8 cellular contexts compared by ENCODE assay signal in the genomic region with DNA sequence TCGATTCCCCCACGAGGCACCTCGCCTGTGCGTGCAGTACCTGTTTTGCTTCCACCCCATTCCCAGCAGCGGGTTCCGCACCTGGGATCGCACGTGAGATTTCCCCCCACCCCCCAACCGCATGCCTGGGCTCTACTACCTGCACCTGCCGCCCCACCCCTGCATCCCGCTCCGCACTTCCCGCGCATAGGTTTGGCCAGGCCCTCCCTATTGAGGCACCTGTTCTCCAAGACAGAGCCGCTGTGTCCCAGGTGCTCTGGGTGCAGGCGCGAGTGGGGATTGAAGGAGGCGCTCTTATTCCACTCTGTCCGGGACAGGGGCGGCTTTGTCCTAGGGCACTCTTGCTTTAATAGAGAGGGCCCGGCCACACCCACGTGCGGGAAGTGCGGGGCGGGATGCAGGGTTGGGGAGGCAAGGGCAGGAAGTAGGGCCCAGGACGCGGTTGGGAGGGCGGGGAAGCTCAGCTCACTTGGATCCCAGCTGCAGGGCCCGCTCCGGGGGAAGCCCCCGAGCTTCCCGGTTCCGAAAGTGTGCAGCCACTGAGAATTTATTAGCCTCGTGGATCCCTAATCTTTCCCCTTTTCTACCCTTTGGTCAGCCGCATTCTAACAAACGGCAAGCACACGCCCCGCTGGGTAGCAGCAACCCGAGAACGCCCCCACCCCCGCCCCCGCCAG. TPM values are rescaled to one million over a fixed set of nuclear protein-coding genes. Genes with fewer than 3 reads are reported as not detected.
DNase-seq lines count a peak whose midpoint lies in the region; ATAC-seq lines count a peak whose summit lies in the region.

No MANE protein-coding gene starts in this region.

- H3K4me3 Mint-ChIP-seq in activated naive CD8-positive, alpha-beta T cell treated with anti-CD3 and anti-CD28 coated beads for 36 hours = peak overlapping the region; percentile 71

- H3K4me1 Mint-ChIP-seq in activated naive CD8-positive, alpha-beta T cell treated with anti-CD3 and anti-CD28 coated beads for 36 hours = peaks cover 2% of the 10 kb centered on the region

- no CpG with 5 or more reads among the region's 42 CpGs for WGBS in iPS DF 6.9 (ENCODE audit: insufficient coverage, insufficient read length)

- H3K4me3 ChIP-seq in iPS DF 6.9 (ENCODE audit: low read length) (peak overlapping the region; percentile 65; the same call in 1 of the 2 replicates), skeletal muscle tissue (ENCODE audit: low read length in 3 of 3) (peak overlapping the region; percentile 65 to 84 (median 69))

- peak overlapping the region in 2 of 3 donors; percentile 47 to 81 for H3K9ac ChIP-seq in skeletal muscle tissue (ENCODE audit: low read depth in 1 of 3, low read length in 3 of 3)

- no peaks in the 10 kb centered on the region for H3K36me3 Mint-ChIP-seq in activated naive CD8-positive, alpha-beta T cell treated with anti-CD3 and anti-CD28 coated beads for 36 hours

- no peaks in the 10 kb centered on the region for H3K9me3 ChIP-seq in iPS DF 6.9 (ENCODE audit: control insufficient read depth, insufficient read depth, low read length)
- no peaks in the 10 kb centered on the region for H3K9me3 ChIP-seq in skeletal muscle tissue (ENCODE audit: control insufficient read depth in 3 of 3, low read length in 3 of 3)

- no peak overlapping the region for H3K27ac Mint-ChIP-seq in activated naive CD8-positive, alpha-beta T cell treated with anti-CD3 and anti-CD28 coated beads for 36 hours

- H3K36me3 ChIP-seq in iPS DF 6.9 (ENCODE audit: control insufficient read depth, insufficient read depth, low read length) = no peaks in the 10 kb centered on the region
- H3K36me3 ChIP-seq in skeletal muscle tissue (ENCODE audit: control insufficient read depth in 3 of 3, insufficient read depth in 3 of 3, low read length in 3 of 3) = no peaks in the 10 kb centered on the region

- peaks cover 8% of the 10 kb centered on the region for H3K4me1 ChIP-seq in iPS DF 6.9 (ENCODE audit: control insufficient read depth, insufficient read depth, low read length)
- H3K4me1 ChIP-seq in skeletal muscle tissue (ENCODE audit: control insufficient read depth in 3 of 3, insufficient read depth in 3 of 3, low read length in 3 of 3) = peaks cover 10 to 18% (median 15%) of the 10 kb centered on the region in 3 donors

- no peaks in the 10 kb centered on the region for H3K9me3 Mint-ChIP-seq in activated naive CD8-positive, alpha-beta T cell treated with anti-CD3 and anti-CD28 coated beads for 36 hours

- H3K27ac ChIP-seq in iPS DF 6.9 (ENCODE audit: low read length) = no peak overlapping the region
- H3K27ac ChIP-seq in skeletal muscle tissue (ENCODE audit: low read depth, low read length) = no peak overlapping the region

- DNase-seq in Daoy (ENCODE audit: low read depth) (peak; percentile 41), HuH-7 (ENCODE audit: low spot score) (peak; percentile 65), iPS DF 6.9 (ENCODE audit: low read depth, low spot score) (no peak), NCI-H2171 (lab: John Stamatoyannopoulos, UW) (no peak), NCI-H345 treated with DMSO at 0.1 percent for 48 hours (lab: John Stamatoyannopoulos, UW; ENCODE audit: unreplicated experiment) (no peak)
- peak; percentile 14 for DNase-seq in activated naive CD8-positive, alpha-beta T cell treated with anti-CD3 and anti-CD28 coated beads for 36 hours

- H3K27me3 ChIP-seq in iPS DF 6.9 (ENCODE audit: control insufficient read depth, insufficient read depth, low read length) = peaks cover 9% of the 10 kb centered on the region; the same call in 1 of the 2 replicates
- H3K27me3 ChIP-seq in skeletal muscle tissue (ENCODE audit: control insufficient read depth in 3 of 3, insufficient read depth in 3 of 3, low read length in 3 of 3) = peaks cover 2 to 39% (median 6%) of the 10 kb centered on the region in 3 donors

- no peak for ATAC-seq in HG03439 (IDR thresholded peaks at IDR 0.05; ENCODE audit: unreplicated experiment)

- peaks cover 24% of the 10 kb centered on the region for H3K27me3 Mint-ChIP-seq in activated naive CD8-positive, alpha-beta T cell treated with anti-CD3 and anti-CD28 coated beads for 36 hours

RNA-seq across cellular contexts. Expression of gene MOCOS, which starts 0.7 kb away (rescaled TPM):
- total RNA-seq in Daoy (2014; rRNA removed; shearing (Covaris generic)) = 4.4 and 4.5 TPM in 2 replicates
- under 1 TPM; 0.14 to 0.16 TPM for total RNA-seq in activated naive CD8-positive, alpha-beta T cell treated with anti-CD3 and anti-CD28 coated beads for 36 hours
- total RNA-seq in skeletal muscle tissue = 0.52 TPM

RNA-seq across cellular contexts. Expression of gene ELP2, which starts 56.9 kb away (rescaled TPM):
- 77.4 and 80.6 TPM in 2 replicates for total RNA-seq in Daoy (2014; rRNA removed; shearing (Covaris generic))
- 10 to 100 TPM; 93.4 to 98.2 TPM for total RNA-seq in activated naive CD8-positive, alpha-beta T cell treated with anti-CD3 and anti-CD28 coated beads for 36 hours
- total RNA-seq in skeletal muscle tissue = 156 TPM

RNA-seq across cellular contexts. Expression of gene SLC39A6, which starts 57.5 kb away (rescaled TPM):
- total RNA-seq in Daoy (2014; rRNA removed; shearing (Covaris generic)) = 57.9 and 66.1 TPM in 2 replicates
- 10 to 100 TPM; 30.9 to 31.2 TPM for total RNA-seq in activated naive CD8-positive, alpha-beta T cell treated with anti-CD3 and anti-CD28 coated beads for 36 hours
- total RNA-seq in skeletal muscle tissue = 35.5 TPM

Comparison
In these comparisons a context has a peak if more than half of its experiments do, and no peak if none do; other contexts are left out.
1. DNase-seq: peak in Daoy (single experiment), HuH-7 (single experiment) and activated naive CD8-positive, alpha-beta T cell treated with anti-CD3 and anti-CD28 coated beads for 36 hours (single experiment); none in iPS DF 6.9 (single experiment), NCI-H2171 (single experiment) and NCI-H345 treated with DMSO at 0.1 percent for 48 hours (single experiment).